ENCODE assay signal across 15 cellular contexts in genomic region chr4:101238706-101239105, GRCh38.
A peak's percentile ranks its signal among the peaks of the same experiment; 100 is the strongest.
DNase-seq lines count a peak whose midpoint lies in the region; ATAC-seq and TF ChIP-seq lines count a peak whose summit lies in the region.
"Had no signal": no experiment of that assay in that cellular context is flagged by ENCODE, and none has a peak within 500 bp of the region (broad histone marks: within the 10 kb centered on the region; RNA-seq: fewer than 3 reads in every experiment).

No MANE protein-coding gene starts in this region.

- H3K27me3 Mint-ChIP-seq in MCF 10A (ENCODE audit: insufficient read depth, unreplicated experiment): no peaks in the 10 kb centered on the region
- H3K27me3 Mint-ChIP-seq: activated CD8-positive, alpha-beta memory T cell treated with anti-CD3 and anti-CD28 coated beads, Interleukin-2, amount 10 ng/mL, durations not matched to agents 7 days and 5 days had no signal

- no peaks in the 10 kb centered on the region for H3K4me1 ChIP-seq in breast epithelium

- TF ChIP-seq CTCF in MCF 10A (IDR thresholded peaks at IDR 0.05; ENCODE audit: unreplicated experiment) (no peak), breast epithelium (IDR thresholded peaks at IDR 0.05) (no peak), fibroblast of the aortic adventitia (IDR thresholded peaks at IDR 0.05; ENCODE audit: insufficient read depth, low read length) (no peak)

- H3K4me3 Mint-ChIP-seq in MCF 10A (ENCODE audit: unreplicated experiment): peak overlapping the region; percentile 3
- H3K4me3 Mint-ChIP-seq: activated CD8-positive, alpha-beta memory T cell treated with anti-CD3 and anti-CD28 coated beads, Interleukin-2, amount 10 ng/mL, durations not matched to agents 7 days and 5 days; nephron had no signal

- no peaks in the 10 kb centered on the region for H3K36me3 ChIP-seq in breast epithelium
- H3K36me3 ChIP-seq: upper lobe of left lung had no signal

- peak; percentile 66 for DNase-seq in MCF 10A (ENCODE audit: unreplicated experiment)
- DNase-seq in breast epithelium (ENCODE audit: low spot score in 2 of 2): no peak
- peak; percentile 70 for DNase-seq in fibroblast of the aortic adventitia (ENCODE audit: low read depth)
- peak; percentile 59 for DNase-seq in stromal cell of bone marrow (ENCODE audit: low read depth)
- no peak for DNase-seq in T1000 (lab: John Stamatoyannopoulos, UW)
- DNase-seq: activated CD8-positive, alpha-beta memory T cell treated with anti-CD3 and anti-CD28 coated beads, Interleukin-2, amount 10 ng/mL, durations not matched to agents 7 days and 5 days; central memory CD4-positive, alpha-beta T cell; GF-D8; NCI-H187; upper lobe of left lung had no signal

- ATAC-seq in SK-N-SH treated with all-trans-retinoic acid at 6 μM for 48 hours (no peak; the same call in 1 of the 3 replicates), GM21723 (IDR thresholded peaks at IDR 0.05; ENCODE audit: unreplicated experiment) (no peak), HG02678 (IDR thresholded peaks at IDR 0.05; ENCODE audit: unreplicated experiment) (no peak)
- ATAC-seq: activated CD8-positive, alpha-beta memory T cell treated with anti-CD3 and anti-CD28 coated beads, Interleukin-2, amount 10 ng/mL, durations not matched to agents 7 days and 5 days had no signal

- no peaks in the 10 kb centered on the region for H3K9me3 Mint-ChIP-seq in MCF 10A (ENCODE audit: unreplicated experiment)
- H3K9me3 Mint-ChIP-seq: nephron had no signal

- no TSS peak for BruUV-seq in MCF 10A (replicated peaks; lab: Mats Ljungman, UMichigan)

- peaks cover 4% of the 10 kb centered on the region for H3K36me3 Mint-ChIP-seq in MCF 10A (ENCODE audit: insufficient read depth, unreplicated experiment)
- H3K36me3 Mint-ChIP-seq: activated CD8-positive, alpha-beta memory T cell treated with anti-CD3 and anti-CD28 coated beads, Interleukin-2, amount 10 ng/mL, durations not matched to agents 7 days and 5 days had no signal

- H3K9me3 ChIP-seq in breast epithelium: no peaks in the 10 kb centered on the region
- H3K9me3 ChIP-seq: upper lobe of left lung had no signal

- CTCF ChIA-PET in MCF 10A (lab: Yijun Ruan, JAX): no interaction called here

- peak overlapping the region; percentile 73 for H3K27ac Mint-ChIP-seq in MCF 10A (ENCODE audit: low read depth, unreplicated experiment)
- H3K27ac Mint-ChIP-seq: activated CD8-positive, alpha-beta memory T cell treated with anti-CD3 and anti-CD28 coated beads, Interleukin-2, amount 10 ng/mL, durations not matched to agents 7 days and 5 days had no signal

- peaks cover 28% of the 10 kb centered on the region for H3K4me1 Mint-ChIP-seq in MCF 10A (ENCODE audit: insufficient read depth, unreplicated experiment)

- POLR2A ChIA-PET in MCF 10A (lab: Yijun Ruan, JAX): interaction anchor here (0.9 to 1.0 kb wide), 2 partner anchors 25 to 110 kb away, joined by 3 to 4 read pairs; no protein-coding TSS in a partner anchor

- peak overlapping the region in 1 of 2 donors; percentile 10 for H3K27ac ChIP-seq in breast epithelium
- H3K27ac ChIP-seq: HL-60 had no signal

- TF ChIP-seq POLR2A in breast epithelium (IDR thresholded peaks at IDR 0.05): no peak

- intact Hi-C loops in MCF 10A (cut with micrococcal nuclease): loop anchor here (10.0 kb wide), 1 partner anchor 66 kb away; no protein-coding TSS in a partner anchor
- intact Hi-C loops in breast epithelium (cut with DNase I; ENCODE audit: low total_unique reads): no loop called here

- no peaks in the 10 kb centered on the region for H3K27me3 ChIP-seq in breast epithelium
- H3K27me3 ChIP-seq: upper lobe of left lung had no signal

- H3K4me3 ChIP-seq in breast epithelium: no peak overlapping the region
- H3K4me3 ChIP-seq in fibroblast of the aortic adventitia (ENCODE audit: low read depth, low read length): no peak overlapping the region
- H3K4me3 ChIP-seq: upper lobe of left lung had no signal

TF ChIP-seq in SK-N-SH treated with all-trans-retinoic acid at 6 μM for 48 hours, 23 proteins besides CTCF, POLR2A, EP300 and RAD21:
- TF ChIP-seq ZFP30 (CRISPR knock-in tag; IDR thresholded peaks at IDR 0.05) (no peak), SNAI2 (CRISPR knock-in tag; IDR thresholded peaks at IDR 0.05) (0 out of 2 replicates have a peak, but pooled peaks have one; percentile 42), CREB5 (CRISPR knock-in tag; IDR thresholded peaks at IDR 0.05; ENCODE audit: low read depth) (no peak; the same call in 1 of the 2 replicates), GLIS3 (CRISPR knock-in tag; IDR thresholded peaks at IDR 0.05) (no peak), RARB (CRISPR knock-in tag; IDR thresholded peaks at IDR 0.05) (no peak), OSR1 (CRISPR knock-in tag; IDR thresholded peaks at IDR 0.05) (no peak), BACH2 (CRISPR knock-in tag; IDR thresholded peaks at IDR 0.05; ENCODE audit: borderline replicate concordance) (no peak), TOX (CRISPR knock-in tag; IDR thresholded peaks at IDR 0.05; ENCODE audit: borderline replicate concordance) (no peak), TCF4 (CRISPR knock-in tag; IDR thresholded peaks at IDR 0.05; ENCODE audit: borderline replicate concordance) (no peak), CSDC2 (CRISPR knock-in tag; IDR thresholded peaks at IDR 0.05) (no peak), ISL1 (CRISPR knock-in tag; IDR thresholded peaks at IDR 0.05) (peak; percentile 71), ZFP3 (CRISPR knock-in tag; IDR thresholded peaks at IDR 0.05) (no peak), ZNF70 (CRISPR knock-in tag; IDR thresholded peaks at IDR 0.05) (no peak), CSRNP3 (CRISPR knock-in tag; IDR thresholded peaks at IDR 0.05) (no peak), ZC3H10 (CRISPR knock-in tag; IDR thresholded peaks at IDR 0.05) (no peak)
TF ChIP-seq in SK-N-SH treated with all-trans-retinoic acid at 6 μM for 48 hours: peak in this region for 2.

Comparison
In these comparisons a context has a peak if more than half of its experiments do, and no peak if none do; other contexts are left out.
1. DNase-seq: peak in MCF 10A (single experiment), fibroblast of the aortic adventitia (single experiment) and stromal cell of bone marrow (single experiment); none in breast epithelium (0 of 2) and T1000 (single experiment).